ENCODE assay signal across 8 cellular contexts in the genomic region with DNA sequence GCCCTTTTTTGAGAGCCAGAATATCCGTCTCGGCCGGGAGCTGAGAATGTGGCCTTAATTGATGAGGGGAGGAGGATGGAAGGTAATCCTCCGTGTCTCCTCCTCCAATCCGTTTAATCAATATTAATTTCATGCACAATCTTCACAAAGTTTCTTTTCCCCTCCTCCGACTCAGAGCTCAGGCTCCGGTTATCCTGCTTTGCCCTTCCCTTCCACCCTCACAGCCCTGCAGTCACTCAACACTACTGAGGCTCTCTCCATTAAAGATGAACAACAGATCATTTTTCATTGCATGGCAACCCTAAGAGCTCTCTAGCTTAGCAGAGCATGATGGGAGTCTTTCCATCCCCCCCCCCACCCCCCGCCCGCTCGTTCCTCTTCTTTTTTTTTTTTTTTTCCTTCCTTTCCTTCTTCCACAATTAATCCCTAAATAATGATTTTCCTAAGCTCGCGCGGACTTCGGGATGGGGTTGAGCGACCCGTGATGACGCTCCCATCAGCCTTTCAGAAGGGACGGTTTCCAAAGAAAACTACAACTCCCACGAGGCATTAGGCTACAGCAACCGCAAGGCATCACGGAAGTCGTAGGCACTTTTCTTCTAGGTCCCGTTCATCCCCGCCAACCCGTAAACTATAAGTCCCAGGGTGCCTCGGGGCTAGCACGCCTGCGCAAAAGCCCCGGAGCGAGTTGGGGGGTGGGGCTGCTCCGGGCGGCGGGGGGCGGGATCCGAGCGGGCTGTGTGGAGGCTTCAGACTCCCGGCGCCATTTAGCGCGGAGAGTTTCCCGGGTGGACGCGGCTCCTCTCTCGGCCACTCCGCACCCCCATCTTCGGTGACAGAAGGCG. TPM values are rescaled to one million over a fixed set of nuclear protein-coding genes. Genes with fewer than 3 reads are reported as not detected.
DNase-seq lines count a peak whose midpoint lies in the region; ATAC-seq and TF ChIP-seq lines count a peak whose summit lies in the region.

A gene (plus strand): TSS at position 752 of the 845 bp plus-strand sequence. CDS start 987 bp downstream, outside the sequence.

- ATAC-seq in GM19438 (IDR thresholded peaks at IDR 0.05; ENCODE audit: low read depth, unreplicated experiment) (peak; percentile 45), HG03575 (IDR thresholded peaks at IDR 0.05; ENCODE audit: extremely low read depth, insufficient number of reproducible peaks, low FRiP score, unreplicated experiment) (peak; percentile 43), right lobe of liver (peak; percentile 80 to 85 (median 80))

- H3K4me1 Mint-ChIP-seq in activated CD4-positive, alpha-beta memory T cell treated with anti-CD3 and anti-CD28 coated beads for 36 hours (ENCODE audit: low read depth): peaks cover 20% of the 10 kb centered on the region

- DNase-seq in CD1c-positive myeloid dendritic cell (ENCODE audit: extremely low spot score) (peak; percentile 99), NCI-H82 treated with DMSO at 0.1 percent for 48 hours (lab: John Stamatoyannopoulos, UW; ENCODE audit: unreplicated experiment) (peak; percentile 99), right lobe of liver (peak; percentile 97 to 98 (median 97))
- peak; percentile 99 for DNase-seq in activated CD4-positive, alpha-beta memory T cell treated with anti-CD3 and anti-CD28 coated beads for 36 hours
- peak; percentile 95 to 98 for DNase-seq in stimulated activated CD4-positive, alpha-beta T cell treated with anti-CD3 and anti-CD28 coated beads, Interleukin-4, amount 100 ng/mL, for 48 hours (ENCODE audit: low read depth in 2 of 2)

- WGBS in right lobe of liver (ENCODE audit: insufficient coverage, low coverage, low lambda C conversion rate, missing lambda C conversion rate): 0% methylated on average over 29 of the region's 47 CpGs

- intact Hi-C loops in activated CD4-positive, alpha-beta memory T cell treated with anti-CD3 and anti-CD28 coated beads for 36 hours (cut with micrococcal nuclease): loop anchor here (1.0 to 5.0 kb wide), 9 partner anchors 9 to 840 kb away; a partner anchor contains a TSS
- intact Hi-C loops in right lobe of liver (cut with DNase I): loop anchor here in 1 of 2 donors (5.0 kb wide), 1 partner anchor 180 kb away; no protein-coding TSS in a partner anchor

- H3K4me1 ChIP-seq in duodenal mucosa (ENCODE audit: control insufficient read depth in 1 of 2, insufficient read depth in 2 of 2, low read length in 2 of 2) (peaks cover 25 to 35% of the 10 kb centered on the region in 2 donors), right lobe of liver (peaks cover 0 to 24% (median 7%) of the 10 kb centered on the region in 4 donors)

- TF ChIP-seq POLR2A in right lobe of liver (IDR thresholded peaks at IDR 0.05): peak; percentile 91

- CTCF ChIA-PET in activated CD4-positive, alpha-beta memory T cell treated with anti-CD3 and anti-CD28 coated beads for 36 hours (lab: Charles Lee): interaction anchor here (0.8 to 6.4 kb wide), 27 partner anchors 9 to 187 kb away, joined by 3 to 123 read pairs (median 12); a partner anchor contains a TSS

- H3K4me3 ChIP-seq in duodenal mucosa (ENCODE audit: low read depth in 1 of 2, low read length in 2 of 2) (peak within 1 kb of the TSS; percentile 86 to 96), right lobe of liver (peak within 1 kb of the TSS; percentile 74 to 81 (median 81))

- H3K27ac ChIP-seq in duodenal mucosa (ENCODE audit: low read depth, low read length) (peak within 1 kb of the TSS; percentile 98), right lobe of liver (peak within 1 kb of the TSS; percentile 93 to 97 (median 94))

- peak within 1 kb of the TSS; percentile 76 to 82 for H3K9ac ChIP-seq in duodenal mucosa (ENCODE audit: low read depth in 1 of 2, low read length in 2 of 2)

- no peaks in the 10 kb centered on the region for H3K27me3 Mint-ChIP-seq in activated CD4-positive, alpha-beta memory T cell treated with anti-CD3 and anti-CD28 coated beads for 36 hours

- H3K9me3 ChIP-seq in duodenal mucosa (ENCODE audit: control insufficient read depth in 1 of 2, low read length in 2 of 2): no peaks in the 10 kb centered on the region
- no peaks in the 10 kb centered on the region for H3K9me3 ChIP-seq in right lobe of liver

- peaks cover 28% of the 10 kb centered on the region for H3K36me3 Mint-ChIP-seq in activated CD4-positive, alpha-beta memory T cell treated with anti-CD3 and anti-CD28 coated beads for 36 hours

- no peak for TF ChIP-seq CTCF in right lobe of liver (IDR thresholded peaks at IDR 0.05)

- H3K27me3 ChIP-seq in duodenal mucosa (ENCODE audit: control insufficient read depth in 1 of 2, insufficient read depth in 2 of 2, low read length in 2 of 2) (no peaks in the 10 kb centered on the region), right lobe of liver (no peaks in the 10 kb centered on the region)

- POLR2A ChIA-PET in activated CD4-positive, alpha-beta memory T cell treated with anti-CD3 and anti-CD28 coated beads for 36 hours (lab: Charles Lee): interaction anchor here (0.6 to 6.1 kb wide), 22 partner anchors 8 to 841 kb away, joined by 3 to 36 read pairs (median 4); a partner anchor contains a TSS

- peak within 1 kb of the TSS; percentile 89 for H3K4me3 Mint-ChIP-seq in activated CD4-positive, alpha-beta memory T cell treated with anti-CD3 and anti-CD28 coated beads for 36 hours

- no peaks in the 10 kb centered on the region for H3K9me3 Mint-ChIP-seq in activated CD4-positive, alpha-beta memory T cell treated with anti-CD3 and anti-CD28 coated beads for 36 hours

- H3K27ac Mint-ChIP-seq in activated CD4-positive, alpha-beta memory T cell treated with anti-CD3 and anti-CD28 coated beads for 36 hours: peak within 1 kb of the TSS; percentile 91

- H3K36me3 ChIP-seq in duodenal mucosa (ENCODE audit: control insufficient read depth in 1 of 2, insufficient read depth in 2 of 2, low read length in 2 of 2) (no peaks in the 10 kb centered on the region), right lobe of liver (no peaks in the 10 kb centered on the region)

RNA-seq across cellular contexts. Expression of the gene that starts here (rescaled TPM):
- 100 to 1,000 TPM; 139 to 140 TPM for total RNA-seq in activated CD4-positive, alpha-beta memory T cell treated with anti-CD3 and anti-CD28 coated beads for 36 hours
- total RNA-seq in right lobe of liver: 100 to 1,000 TPM in 3 of 6 experiments, 10 to 100 TPM in 3; 72.0 to 115 (median 93.1) TPM

Comparison
In these comparisons a context has a peak if more than half of its experiments do, and no peak if none do; other contexts are left out.
1. Peak in every context shown above with its lines: DNase-seq, ATAC-seq, H3K4me3 ChIP-seq and H3K27ac ChIP-seq.